In genomic region chr20:58246346-58246745, GRCh38 we compare ENCODE assay signal across 11 cellular contexts. TPM values are rescaled to one million over a fixed set of nuclear protein-coding genes. Genes with fewer than 3 reads are reported as not detected.
DNase-seq lines count a peak whose midpoint lies in the region; ATAC-seq and TF ChIP-seq lines count a peak whose summit lies in the region.
"Had no signal": no experiment of that assay in that cellular context is flagged by ENCODE, and none has a peak within 500 bp of the region (broad histone marks: within the 10 kb centered on the region; RNA-seq: fewer than 3 reads in every experiment).

No MANE protein-coding gene starts in this region.

- no peak overlapping the region for H4K91ac ChIP-seq in trophoblast cell (ENCODE audit: low read depth, low read length)

- WGBS in esophagus muscularis mucosa = 87% methylated on average over 9 of the region's 9 CpGs
- whole genome bisulfite sequencing in trophoblast cell (ENCODE audit: extremely low coverage, insufficient coverage, insufficient read length) = no CpG with 5 or more reads among the region's 9 CpGs

- no peaks in the 10 kb centered on the region for H3K4me1 ChIP-seq in OCI-LY1 (ENCODE audit: insufficient read depth, low read length, severe bottlenecking)
- no peaks in the 10 kb centered on the region for H3K4me1 ChIP-seq in esophagus muscularis mucosa
- no peaks in the 10 kb centered on the region for H3K4me1 ChIP-seq in trophoblast cell (ENCODE audit: control insufficient read depth in 1 of 2, insufficient read depth in 2 of 2, low read length in 2 of 2)

- no peak overlapping the region for H2BK5ac ChIP-seq in trophoblast cell (ENCODE audit: low read depth, low read length, poor library complexity)

- H3K9me3 ChIP-seq in OCI-LY1 (ENCODE audit: low read length) (no peaks in the 10 kb centered on the region), esophagus muscularis mucosa (no peaks in the 10 kb centered on the region), trophoblast cell (ENCODE audit: insufficient read depth, low read depth, low read length) (no peaks in the 10 kb centered on the region)

- no peaks in the 10 kb centered on the region for H3F3A ChIP-seq in OCI-LY1 (ENCODE audit: insufficient read depth, low read length)

- H3K4me3 ChIP-seq in OCI-LY1 (ENCODE audit: low read depth, low read length, poor library complexity, severe bottlenecking) = no peak overlapping the region
- no peak overlapping the region for H3K4me3 ChIP-seq in esophagus muscularis mucosa
- H3K4me3 ChIP-seq in trophoblast cell (ENCODE audit: low read depth, low read length) = no peak overlapping the region
- H3K4me3 ChIP-seq: dorsolateral prefrontal cortex had no signal

- H3K27ac ChIP-seq in OCI-LY1 (ENCODE audit: low read depth, low read length, poor library complexity, severe bottlenecking) = no peak overlapping the region
- no peak overlapping the region for H3K27ac ChIP-seq in esophagus muscularis mucosa (replicated peaks in 1 of 4)
- H3K27ac ChIP-seq in trophoblast cell (ENCODE audit: low read depth, low read length) = no peak overlapping the region
- H3K27ac ChIP-seq: dorsolateral prefrontal cortex had no signal

- peaks cover 33% of the 10 kb centered on the region; the same call in 1 of the 2 replicates for H3K36me3 ChIP-seq in OCI-LY1 (ENCODE audit: insufficient read depth, low read length)
- peaks cover 23 to 83% (median 69%) of the 10 kb centered on the region in 4 donors for H3K36me3 ChIP-seq in esophagus muscularis mucosa
- peaks cover 23% of the 10 kb centered on the region in 2 experiments for H3K36me3 ChIP-seq in trophoblast cell (ENCODE audit: control insufficient read depth in 1 of 2, insufficient read depth in 2 of 2, low read length in 2 of 2)

- no peak overlapping the region for H3K4ac ChIP-seq in trophoblast cell (ENCODE audit: low read depth, low read length)

- no peak overlapping the region for H2AK5ac ChIP-seq in trophoblast cell (ENCODE audit: low read length)

- no peak overlapping the region for H4K8ac ChIP-seq in trophoblast cell (ENCODE audit: low read depth, low read length)

- no peaks in the 10 kb centered on the region for H4K20me1 ChIP-seq in OCI-LY1 (ENCODE audit: insufficient read depth, low read length)

- no peak for TF ChIP-seq EP300 in esophagus muscularis mucosa (IDR thresholded peaks at IDR 0.05)

- no peak for ATAC-seq in HG02678 (IDR thresholded peaks at IDR 0.05; ENCODE audit: unreplicated experiment)
- ATAC-seq: activated CD8-positive, alpha-beta T cell treated with anti-CD3 and anti-CD28 coated beads for 36 hours had no signal

- intact Hi-C loops in esophagus muscularis mucosa (cut with DNase I) = no loop called here

- H2BK120ac ChIP-seq in trophoblast cell (ENCODE audit: insufficient read depth, low read length, poor library complexity) = no peak overlapping the region

- H3K79me2 ChIP-seq in OCI-LY1 (ENCODE audit: insufficient read depth, low read length) (no peaks in the 10 kb centered on the region), trophoblast cell (ENCODE audit: control insufficient read depth, insufficient read depth, low read length, poor library complexity) (no peaks in the 10 kb centered on the region)

- H3K18ac ChIP-seq in trophoblast cell (ENCODE audit: low read length) = no peak overlapping the region

- no peak overlapping the region for H2BK12ac ChIP-seq in trophoblast cell (ENCODE audit: low read length)

- no peaks in the 10 kb centered on the region for H3K79me1 ChIP-seq in trophoblast cell (ENCODE audit: low read length)

- no peak overlapping the region for H3K23ac ChIP-seq in trophoblast cell (ENCODE audit: low read length)

- H4K12ac ChIP-seq in trophoblast cell (ENCODE audit: low read depth, low read length) = no peak overlapping the region

- H2AFZ ChIP-seq in OCI-LY1 (ENCODE audit: low read length) = no peak overlapping the region
- no peak overlapping the region for H2AFZ ChIP-seq in trophoblast cell (ENCODE audit: insufficient read depth, low read length, poor library complexity)

- no peak overlapping the region for H3K14ac ChIP-seq in trophoblast cell (ENCODE audit: low read length)

- TF ChIP-seq CTCF in OCI-LY1 (IDR thresholded peaks at IDR 0.05; ENCODE audit: low read length) = peak; percentile 67
- peak in 1 of 3 experiments; percentile 8 for TF ChIP-seq CTCF in esophagus muscularis mucosa (IDR thresholded peaks at IDR 0.05)

- H3K27me3 ChIP-seq in OCI-LY1 (ENCODE audit: insufficient read depth, low read length) (no peaks in the 10 kb centered on the region), esophagus muscularis mucosa (no peaks in the 10 kb centered on the region), trophoblast cell (ENCODE audit: insufficient read depth, low read length) (no peaks in the 10 kb centered on the region)
- H3K27me3 ChIP-seq: dorsolateral prefrontal cortex had no signal

- H3K4me2 ChIP-seq in OCI-LY1 (ENCODE audit: low read length) (no peak overlapping the region), trophoblast cell (ENCODE audit: low read length) (no peak overlapping the region)

- TF ChIP-seq POLR2A in esophagus muscularis mucosa (IDR thresholded peaks at IDR 0.05; ENCODE audit: low read depth) = no peak

- DNase-seq in NCI-H1105 treated with DMSO at 0.1 percent for 48 hours (lab: John Stamatoyannopoulos, UW) (peak; percentile 2), NCI-H1105 (lab: John Stamatoyannopoulos, UW) (no peak), esophagus muscularis mucosa (ENCODE audit: extremely low spot score) (peak; percentile 53), trophoblast cell (peak; percentile 21 to 65), mesenteric fat pad (ENCODE audit: low spot score) (no peak)
- DNase-seq in central memory CD4-positive, alpha-beta T cell = no peak
- DNase-seq: activated CD8-positive, alpha-beta T cell treated with anti-CD3 and anti-CD28 coated beads for 36 hours; dorsolateral prefrontal cortex; NCI-H774 had no signal

- H3K9me2 ChIP-seq in OCI-LY1 (ENCODE audit: low read depth, low read length) = no peaks in the 10 kb centered on the region

- no peak overlapping the region for H3K9ac ChIP-seq in OCI-LY1 (ENCODE audit: low read length)
- no peak overlapping the region for H3K9ac ChIP-seq in trophoblast cell (ENCODE audit: low read length)

RNA-seq across cellular contexts. Expression of gene ANKRD60, which starts 17.9 kb away (rescaled TPM):
- total RNA-seq in esophagus muscularis mucosa = not detected
- not detected in 2 replicates for polyA plus RNA-seq in trophoblast cell (2013)
- total RNA-seq in mesenteric fat pad = not detected
- total RNA-seq: activated CD8-positive, alpha-beta T cell treated with anti-CD3 and anti-CD28 coated beads for 36 hours had no signal

Comparison
In these comparisons a context has a peak if more than half of its experiments do, and no peak if none do; other contexts are left out.
1. DNase-seq: peak in NCI-H1105 treated with DMSO at 0.1 percent for 48 hours (single experiment), esophagus muscularis mucosa (single experiment) and trophoblast cell (2 of 2); none in NCI-H1105 (single experiment), central memory CD4-positive, alpha-beta T cell (single experiment) and mesenteric fat pad (single experiment).